Comparison of ENCODE assay signal across 3 cellular contexts in genomic region chr17:9478889-9479288, GRCh38.
"Had no signal": no experiment of that assay in that cellular context is flagged by ENCODE, and none has a peak within 500 bp of the region (broad histone marks: within the 10 kb centered on the region; RNA-seq: fewer than 3 reads in every experiment).

No MANE protein-coding gene starts in this region.

- ATAC-seq: GM12878 had no signal

- DNase-seq: GDM1, GF-D8 had no signal

- H3K4me3 ChIP-seq: GM12878 had no signal
